17 cellular contexts compared by ENCODE assay signal in genomic region chr12:78385541-78385940, GRCh38.
"Had no signal": no experiment of that assay in that cellular context is flagged by ENCODE, and none has a peak within 500 bp of the region (broad histone marks: within the 10 kb centered on the region; RNA-seq: fewer than 3 reads in every experiment).

No MANE protein-coding gene starts in this region.

- ATAC-seq: gastrocnemius medialis; mucosa of descending colon; naive thymus-derived CD8-positive, alpha-beta T cell; right cardiac atrium had no signal

- DNase-seq: activated CD4-positive, alpha-beta T cell treated with anti-CD3 and anti-CD28 coated beads for 1 hour; activated CD4-positive, alpha-beta T cell treated with anti-CD3 and anti-CD28 coated beads, Interleukin-2, amount 50 U/mL, for 48 hours; activated gamma-delta T cell; activated T-cell treated with anti-CD3 and anti-CD28 coated beads, Interleukin-2, amount 50 U/mL, for 48 hours; central memory CD4-positive, alpha-beta T cell; gastrocnemius medialis; kidney glomerular epithelial cell; mucosa of descending colon; naive thymus-derived CD8-positive, alpha-beta T cell; posterior cingulate gyrus; right cardiac atrium; tibial artery had no signal

- H3K36me3 ChIP-seq: gastrocnemius medialis, neutrophil, tibial artery, vagina had no signal

- H3K4me3 ChIP-seq: coronary artery, gastrocnemius medialis, lung, mucosa of descending colon, smooth muscle cell, tibial artery, vagina had no signal

- H3K9me3 ChIP-seq: gastrocnemius medialis, mucosa of descending colon, neutrophil, tibial artery, vagina had no signal

- H3K4me1 ChIP-seq: gastrocnemius medialis, tibial artery, vagina had no signal

- H3K4me2 ChIP-seq: smooth muscle cell had no signal

- H3K27me3 ChIP-seq: gastrocnemius medialis, neutrophil, tibial artery, vagina had no signal

- H3K27ac ChIP-seq: coronary artery, gastrocnemius medialis, neutrophil, tibial artery, vagina had no signal
